ENCODE assay signal across 18 cellular contexts in the genomic region with DNA sequence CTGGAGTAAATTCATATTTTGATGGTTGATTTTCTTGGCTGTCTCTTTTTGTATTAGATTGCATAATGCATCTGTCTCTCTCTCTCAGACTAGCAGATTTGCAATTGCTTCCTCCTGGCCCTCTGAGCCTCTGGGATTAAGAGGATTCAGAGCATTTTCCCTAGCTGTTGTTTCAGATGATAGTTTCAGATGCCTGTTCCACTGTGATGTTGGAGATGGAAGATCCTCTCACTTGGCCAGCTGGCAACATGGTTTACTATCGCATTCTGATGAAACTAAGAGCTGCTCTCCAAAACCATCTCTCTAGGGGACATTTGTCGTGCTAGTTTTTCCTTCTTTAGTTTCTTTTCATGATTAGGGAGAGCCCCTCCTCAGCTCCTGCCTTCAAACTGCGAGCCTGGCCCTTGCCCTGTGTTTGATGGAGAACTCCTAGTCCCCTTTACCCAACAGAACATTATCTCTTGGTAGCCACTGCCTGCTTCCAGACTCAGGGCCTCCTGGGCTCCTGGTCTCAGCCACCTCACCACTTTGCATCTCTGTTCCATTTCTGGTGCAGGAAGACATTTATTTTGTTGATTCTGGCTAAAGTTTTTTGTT.
"Had no signal": no experiment of that assay in that cellular context is flagged by ENCODE, and none has a peak within 500 bp of the region (broad histone marks: within the 10 kb centered on the region; RNA-seq: fewer than 3 reads in every experiment).

No MANE protein-coding gene starts in this region.

- H3K27ac Mint-ChIP-seq: activated B cell treated with CpG ODN at 0.5 μM for 24 hours; activated naive CD4-positive, alpha-beta T cell treated with anti-CD3 and anti-CD28 coated beads, Interleukin-2, amount 50 U/mL, for 24 hours; brain; dendritic cell treated with granulocyte-macrophage colony-stimulating factor and Interleukin-4, amounts not matched to agents 40 ng/mL and 50 ng/mL, for 4 days; effector memory CD8-positive, alpha-beta T cell had no signal

- H3K27me3 ChIP-seq: left lung, pancreas, tibial artery, vagina had no signal

- H3K36me3 Mint-ChIP-seq: activated naive CD4-positive, alpha-beta T cell treated with anti-CD3 and anti-CD28 coated beads, Interleukin-2, amount 50 U/mL, for 24 hours; brain had no signal

- H3K36me3 ChIP-seq: left lung, pancreas, tibial artery, vagina had no signal

- H3K4me3 Mint-ChIP-seq: activated B cell treated with CpG ODN at 0.5 μM for 24 hours; activated naive CD4-positive, alpha-beta T cell treated with anti-CD3 and anti-CD28 coated beads, Interleukin-2, amount 50 U/mL, for 24 hours; brain; dendritic cell treated with granulocyte-macrophage colony-stimulating factor and Interleukin-4, amounts not matched to agents 40 ng/mL and 50 ng/mL, for 4 days; effector memory CD8-positive, alpha-beta T cell; neural crest cell had no signal

- H3K27ac ChIP-seq: epithelial cell of prostate, left lung, pancreas, tibial artery, vagina had no signal

- H3K4me3 ChIP-seq: left lung, pancreas, smooth muscle cell, tibial artery, vagina had no signal

- H3K9me3 Mint-ChIP-seq: activated B cell treated with CpG ODN at 0.5 μM for 24 hours; activated naive CD4-positive, alpha-beta T cell treated with anti-CD3 and anti-CD28 coated beads, Interleukin-2, amount 50 U/mL, for 24 hours; dendritic cell treated with granulocyte-macrophage colony-stimulating factor and Interleukin-4, amounts not matched to agents 40 ng/mL and 50 ng/mL, for 4 days; effector memory CD8-positive, alpha-beta T cell; neural crest cell had no signal

- H3K4me2 ChIP-seq: smooth muscle cell had no signal

- H3K4me1 ChIP-seq: left lung, pancreas, vagina had no signal

- H3K9me3 ChIP-seq: left lung, pancreas, tibial artery, vagina had no signal

- ATAC-seq: effector memory CD8-positive, alpha-beta T cell; left lung; pancreas had no signal

- H3K4me1 Mint-ChIP-seq: activated B cell treated with CpG ODN at 0.5 μM for 24 hours; activated naive CD4-positive, alpha-beta T cell treated with anti-CD3 and anti-CD28 coated beads, Interleukin-2, amount 50 U/mL, for 24 hours had no signal

- DNase-seq: activated B cell treated with CpG ODN at 0.5 μM for 24 hours; activated CD4-positive, alpha-beta T cell treated with anti-CD3 and anti-CD28 coated beads, Interleukin-2, amount 50 U/mL, for 1 hour; activated T-cell treated with anti-CD3 and anti-CD28 coated beads, Interleukin-2, amount 50 U/mL, for 1 hour; amniotic stem cell; effector memory CD8-positive, alpha-beta T cell; islet precursor cell; left lung; mesenchymal stem cell; pancreas; T-helper 1 cell had no signal
